ENCODE assay signal across 14 cellular contexts in the genomic region with DNA sequence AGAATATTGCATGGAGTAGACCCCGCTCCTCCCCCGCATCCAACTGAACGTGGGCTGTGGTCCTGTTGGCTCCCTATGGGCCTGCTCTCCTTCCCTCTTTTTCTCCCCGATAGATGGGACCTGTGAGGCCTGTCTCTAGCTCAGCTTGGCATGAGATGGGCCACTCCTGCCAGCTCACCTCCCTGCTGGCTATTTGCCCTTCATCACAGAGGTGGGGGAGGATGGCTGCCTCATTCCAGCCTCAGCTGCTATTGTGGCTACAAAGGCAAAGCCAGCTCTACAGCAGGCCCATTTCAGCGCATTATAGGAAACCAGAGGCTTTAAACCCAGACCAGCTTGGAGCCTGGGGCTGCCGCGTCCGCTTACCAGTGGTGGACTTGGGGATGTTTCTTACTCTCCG.
"Had no signal": no experiment of that assay in that cellular context is flagged by ENCODE, and none has a peak within 500 bp of the region (broad histone marks: within the 10 kb centered on the region; RNA-seq: fewer than 3 reads in every experiment).

No MANE protein-coding gene starts in this region.

- H3K27me3 ChIP-seq: transverse colon, vagina had no signal

- ATAC-seq: activated CD4-positive, CD25-positive, alpha-beta regulatory T cell treated with anti-CD3 and anti-CD28 coated beads, Interleukin-2, amount 50 U/mL, for 24 hours; esophagus mucosa; stimulated activated naive B cell treated with anti-CD40 and anti-IgM and Interleukin-4, amounts not matched to agents 10 μg/mL and 1 μg/mL and 100 μg/mL, for 72 hours had no signal

- DNase-seq: activated CD4-positive, alpha-beta T cell treated with anti-CD3 and anti-CD28 coated beads, Interleukin-2, amount 50 U/mL, for 1 hour; activated CD8-positive, alpha-beta memory T cell treated with anti-CD3 and anti-CD28 coated beads for 24 hours; activated naive CD8-positive, alpha-beta T cell treated with anti-CD3 and anti-CD28 coated beads, Interleukin-2, amount 10 ng/mL, durations not matched to agents 7 days and 5 days; aorta; hippocampal formation; kidney; stimulated activated naive B cell treated with anti-CD40 and anti-IgM and Interleukin-4, amounts not matched to agents 10 μg/mL and 1 μg/mL and 100 μg/mL, for 72 hours; transverse colon had no signal

- H3K4me1 ChIP-seq: transverse colon, vagina had no signal

- H3K4me3 ChIP-seq: transverse colon, vagina had no signal

- H3K27ac ChIP-seq: transverse colon, vagina had no signal

- H3K9me3 ChIP-seq: transverse colon, vagina had no signal

- H3K36me3 ChIP-seq: transverse colon, vagina had no signal

- FAIRE-seq: bronchial epithelial cell, colon, endometrium, kidney had no signal
